In genomic region chr4:86233090-86233489, GRCh38 we compare ENCODE assay signal across 1 cellular context.
TF ChIP-seq lines count a peak whose summit lies in the region.

No MANE protein-coding gene starts in this region.

TF ChIP-seq in H1, 55 proteins besides CTCF, POLR2A, EP300 and RAD21:
- TF ChIP-seq KDM5A (IDR thresholded peaks at IDR 0.05; ENCODE audit: low read length), result no peak
- TF ChIP-seq JUN (IDR thresholded peaks at IDR 0.05; ENCODE audit: low read depth, low read length), result no peak
- TF ChIP-seq SP4 (IDR thresholded peaks at IDR 0.05; ENCODE audit: low read length), result no peak
- no peak for TF ChIP-seq CBX5 (IDR thresholded peaks at IDR 0.05; ENCODE audit: low read depth, low read length)
- no peak for TF ChIP-seq BCL11A (IDR thresholded peaks at IDR 0.05; ENCODE audit: low read depth in 2 of 2, low read length in 2 of 2)
- TF ChIP-seq HDAC2 (IDR thresholded peaks at IDR 0.05; ENCODE audit: borderline replicate concordance in 1 of 2, low read depth in 2 of 2, low read length in 2 of 2), result no peak
- no peak for TF ChIP-seq BRCA1 (IDR thresholded peaks at IDR 0.05; ENCODE audit: low read depth, low read length)
- TF ChIP-seq CHD1 (IDR thresholded peaks at IDR 0.05; ENCODE audit: low read depth, low read length), result no peak
- TF ChIP-seq NANOG (IDR thresholded peaks at IDR 0.05; ENCODE audit: insufficient read depth, low read depth, low read length, poor library complexity, severe bottlenecking), result no peak
- TF ChIP-seq PHF8 (conservative IDR thresholded peaks at IDR 0.05; ENCODE audit: low read depth, low read length), result no peak
- TF ChIP-seq BACH1 (IDR thresholded peaks at IDR 0.05; ENCODE audit: low read length), result no peak
- TF ChIP-seq ATF2 (IDR thresholded peaks at IDR 0.05; ENCODE audit: low read length), result no peak
- TF ChIP-seq SAP30 (IDR thresholded peaks at IDR 0.05; ENCODE audit: insufficient read depth, insufficient replicate concordance, low read length), result no peak
- no peak for TF ChIP-seq CHD2 (IDR thresholded peaks at IDR 0.05; ENCODE audit: low read length)
- TF ChIP-seq MAX (IDR thresholded peaks at IDR 0.05), result no peak
- TF ChIP-seq ZNF274 (IDR thresholded peaks at IDR 0.05; ENCODE audit: borderline replicate concordance, extremely low read depth, low read length), result no peak
- TF ChIP-seq SIRT6 (IDR thresholded peaks at IDR 0.05; ENCODE audit: low read length), result no peak
- no peak for TF ChIP-seq ASH2L (IDR thresholded peaks at IDR 0.05; ENCODE audit: low read length)
- TF ChIP-seq CREB1 (IDR thresholded peaks at IDR 0.05), result no peak
